In genomic region chr10:104639595-104640338, GRCh38 we compare ENCODE assay signal across 15 cellular contexts. TPM values are rescaled to one million over a fixed set of nuclear protein-coding genes. Genes with fewer than 3 reads are reported as not detected.
DNase-seq lines count a peak whose midpoint lies in the region; ATAC-seq and TF ChIP-seq lines count a peak whose summit lies in the region.
"Had no signal": no experiment of that assay in that cellular context is flagged by ENCODE, and none has a peak within 500 bp of the region (broad histone marks: within the 10 kb centered on the region; RNA-seq: fewer than 3 reads in every experiment).

No MANE protein-coding gene starts in this region.

- no peak overlapping the region for H3K27ac ChIP-seq in HUES64 (ENCODE audit: low read depth, low read length)
- H3K27ac ChIP-seq: skin epidermis had no signal

- ATAC-seq in HG03442 (IDR thresholded peaks at IDR 0.05; ENCODE audit: unreplicated experiment), result no peak

- WGBS in HUES64, result 2% methylated on average over 40 of the region's 40 CpGs

- H3K9me3 ChIP-seq in ES-I3 (ENCODE audit: control insufficient read depth, insufficient read depth, low read length), result no peaks in the 10 kb centered on the region
- H3K9me3 ChIP-seq in HUES64 (ENCODE audit: insufficient read depth, low read depth, low read length), result no peaks in the 10 kb centered on the region
- H3K9me3 ChIP-seq in neuron (ENCODE audit: low read length), result no peaks in the 10 kb centered on the region

- H3K4me3 ChIP-seq in HUES64 (ENCODE audit: low read length) (peak overlapping the region; percentile 69), fibroblast of the aortic adventitia (ENCODE audit: low read depth, low read length) (peak overlapping the region; percentile 9), neuron (ENCODE audit: low read length) (peak overlapping the region; percentile 29)

- TF ChIP-seq CTCF in fibroblast of the aortic adventitia (IDR thresholded peaks at IDR 0.05; ENCODE audit: insufficient read depth, low read length) (no peak), GM13976 (IDR thresholded peaks at IDR 0.05; ENCODE audit: borderline replicate concordance, control extremely low read depth, extremely low read depth, insufficient read depth, missing control alignments) (no peak)

- in situ Hi-C loops in GM13976 (cut with MboI; ENCODE audit: low sequenced_read_pairs, unreplicated experiment), result no loop called here

- H3K36me3 ChIP-seq in ES-I3 (ENCODE audit: insufficient read depth, low read length) (no peaks in the 10 kb centered on the region), HUES64 (ENCODE audit: insufficient read depth, low read length) (no peaks in the 10 kb centered on the region), neuron (ENCODE audit: insufficient read depth, low read length) (no peaks in the 10 kb centered on the region)

- DNase-seq in fibroblast of the aortic adventitia (ENCODE audit: low read depth) (peak; percentile 9), GM13976 (ENCODE audit: low spot score) (no peak), GDM1 (lab: John Stamatoyannopoulos, UW) (no peak)
- no peak for DNase-seq in stimulated activated naive CD4-positive, alpha-beta T cell (lab: John Stamatoyannopoulos, UW)
- DNase-seq: activated T-cell treated with anti-CD3 and anti-CD28 coated beads, Interleukin-2, amount 50 U/mL, for 1 hour; CD4-positive, alpha-beta T cell; central memory CD4-positive, alpha-beta T cell; GOT3; NCI-H226; RPMI8226 had no signal

- H3K4me1 ChIP-seq in ES-I3 (ENCODE audit: insufficient read depth, low read length) (no peaks in the 10 kb centered on the region), HUES64 (ENCODE audit: insufficient read depth, low read length) (no peaks in the 10 kb centered on the region), neuron (ENCODE audit: insufficient read depth, low read length) (peaks cover 6% of the 10 kb centered on the region)

- H3K27me3 ChIP-seq in HUES64 (ENCODE audit: insufficient read depth, low read length), result peaks cover 82% of the 10 kb centered on the region
- H3K27me3 ChIP-seq in neuron (ENCODE audit: insufficient read depth, low read length), result peaks cover 67% of the 10 kb centered on the region

- H2AFZ ChIP-seq in neuron (ENCODE audit: low read depth, low read length), result peak overlapping the region; percentile 23

- peak overlapping the region; percentile 57 for H3K9ac ChIP-seq in ES-I3 (ENCODE audit: low read depth, low read length)
- no peak overlapping the region for H3K9ac ChIP-seq in HUES64 (ENCODE audit: low read depth, low read length)

RNA-seq across cellular contexts. Expression of gene SORCS3, which starts 1.3 kb away (rescaled TPM):
- 0.20 TPM for polyA plus RNA-seq in HUES64 (2013, experiment 1 of 2)
- 0.32 TPM for polyA plus RNA-seq in HUES64 (2013, experiment 2 of 2)
- total RNA-seq in fibroblast of the aortic adventitia (ENCODE audit: low replicate concordance), result 0.16 and 0.27 TPM in 2 replicates

Comparison
In these comparisons a context has a peak if more than half of its experiments do, and no peak if none do; other contexts are left out.
1. H3K4me3 ChIP-seq: peak in every context shown above with its lines; median percentile 69 in HUES64; 29 in neuron; 9 in fibroblast of the aortic adventitia.